1 cellular context compared by ENCODE assay signal in the genomic region with DNA sequence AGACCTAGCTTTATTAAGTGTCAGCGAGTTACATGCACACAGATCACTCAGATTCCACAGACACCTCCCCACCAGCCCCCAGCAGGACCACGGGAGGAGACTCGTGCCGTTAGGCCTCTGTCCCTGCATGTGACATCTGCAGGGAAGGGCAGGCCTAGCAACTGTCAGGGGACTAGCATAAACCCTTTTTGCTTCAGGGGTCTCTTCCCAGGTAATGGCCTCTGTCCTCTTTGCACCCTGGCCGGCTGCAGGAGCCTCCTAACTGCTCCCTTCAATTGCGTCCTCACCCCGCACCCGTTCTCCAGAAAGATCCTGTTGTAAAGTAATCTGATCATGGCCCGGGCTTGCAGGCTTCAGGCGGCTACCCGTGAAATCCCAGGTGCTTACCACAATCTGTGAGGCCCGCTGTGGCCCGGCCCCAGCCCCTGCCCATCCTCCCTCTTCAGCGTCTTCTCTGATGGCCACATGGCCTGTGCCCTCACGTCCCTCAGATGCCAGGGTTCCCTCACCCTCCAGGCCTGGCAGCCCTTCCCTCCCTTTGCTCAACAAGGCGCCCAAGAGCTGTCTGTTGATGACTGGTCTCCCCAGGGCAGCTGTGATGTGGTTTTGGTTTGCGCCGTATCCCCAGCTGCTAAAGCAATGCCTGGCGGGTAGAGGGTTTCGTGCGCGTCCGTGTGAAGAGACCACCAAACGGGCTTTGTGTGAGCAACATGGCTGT.
A peak's percentile ranks its signal among the peaks of the same experiment; 100 is the strongest.
TF ChIP-seq lines count a peak whose summit lies in the region.

No MANE protein-coding gene starts in this region.

TF ChIP-seq in H1, 55 proteins besides CTCF, POLR2A, EP300 and RAD21:
- TF ChIP-seq KDM5A (IDR thresholded peaks at IDR 0.05; ENCODE audit: low read length), result no peak
- TF ChIP-seq HDAC6 (IDR thresholded peaks at IDR 0.05; ENCODE audit: low read depth, low read length), result no peak
- no peak for TF ChIP-seq SUZ12 (IDR thresholded peaks at IDR 0.05; ENCODE audit: low read length)
- no peak for TF ChIP-seq TEAD4 (IDR thresholded peaks at IDR 0.05; ENCODE audit: low read depth, low read length)
- no peak for TF ChIP-seq POU5F1 (IDR thresholded peaks at IDR 0.05; ENCODE audit: low read depth, low read length)
- TF ChIP-seq MAFK (IDR thresholded peaks at IDR 0.05; ENCODE audit: low read depth, low read length), result no peak
- TF ChIP-seq, protein P1, sequence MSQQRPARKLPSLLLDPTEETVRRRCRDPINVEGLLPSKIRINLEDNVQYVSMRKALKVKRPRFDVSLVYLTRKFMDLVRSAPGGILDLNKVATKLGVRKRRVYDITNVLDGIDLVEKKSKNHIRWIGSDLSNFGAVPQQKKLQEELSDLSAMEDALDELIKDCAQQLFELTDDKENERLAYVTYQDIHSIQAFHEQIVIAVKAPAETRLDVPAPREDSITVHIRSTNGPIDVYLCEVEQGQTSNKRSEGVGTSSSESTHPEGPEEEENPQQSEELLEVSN (IDR thresholded peaks at IDR 0.05), result no peak; the same call in 1 of the 2 replicates
- no peak for TF ChIP-seq KDM4A (IDR thresholded peaks at IDR 0.05; ENCODE audit: low read depth, low read length, severe bottlenecking)
- TF ChIP-seq MAX (IDR thresholded peaks at IDR 0.05), result peak; percentile 30
- no peak for TF ChIP-seq GABPA (IDR thresholded peaks at IDR 0.05; ENCODE audit: borderline replicate concordance, insufficient read depth, low read length)
- TF ChIP-seq CEBPB (IDR thresholded peaks at IDR 0.05; ENCODE audit: low read depth, low read length), result no peak
- TF ChIP-seq NANOG (IDR thresholded peaks at IDR 0.05; ENCODE audit: insufficient read depth, low read depth, low read length, poor library complexity, severe bottlenecking), result no peak
- TF ChIP-seq FOSL1 (IDR thresholded peaks at IDR 0.05; ENCODE audit: insufficient read depth, low read depth, low read length), result no peak
- no peak for TF ChIP-seq GTF2F1 (IDR thresholded peaks at IDR 0.05; ENCODE audit: borderline replicate concordance, low read depth, low read length)
- TF ChIP-seq RXRA (IDR thresholded peaks at IDR 0.05; ENCODE audit: insufficient read depth, low read depth, low read length), result no peak
- TF ChIP-seq POLR2AphosphoS5 (IDR thresholded peaks at IDR 0.05; ENCODE audit: low read depth, low read length), result peak; percentile 59; the same call in 1 of the 2 replicates
- TF ChIP-seq CHD2 (IDR thresholded peaks at IDR 0.05; ENCODE audit: low read length), result no peak
- TF ChIP-seq SAP30 (IDR thresholded peaks at IDR 0.05; ENCODE audit: insufficient read depth, insufficient replicate concordance, low read length), result no peak
- TF ChIP-seq CTBP2 (IDR thresholded peaks at IDR 0.05; ENCODE audit: borderline replicate concordance, insufficient read depth, insufficient read length, low read length), result no peak
- peak; percentile 53; the same call in 1 of the 2 replicates for TF ChIP-seq RBBP5 (IDR thresholded peaks at IDR 0.05; ENCODE audit: borderline replicate concordance, low read depth, low read length)
- no peak for TF ChIP-seq ATF2 (IDR thresholded peaks at IDR 0.05; ENCODE audit: low read length)
- no peak for TF ChIP-seq CHD7 (IDR thresholded peaks at IDR 0.05; ENCODE audit: insufficient replicate concordance, low read length)
- TF ChIP-seq TAF1 (IDR thresholded peaks at IDR 0.05; ENCODE audit: low read depth, low read length), result no peak
- peak; percentile 26 for TF ChIP-seq ASH2L (IDR thresholded peaks at IDR 0.05; ENCODE audit: low read length)
- TF ChIP-seq SP1 (IDR thresholded peaks at IDR 0.05; ENCODE audit: low read depth, low read length), result no peak
